In the genomic region with DNA sequence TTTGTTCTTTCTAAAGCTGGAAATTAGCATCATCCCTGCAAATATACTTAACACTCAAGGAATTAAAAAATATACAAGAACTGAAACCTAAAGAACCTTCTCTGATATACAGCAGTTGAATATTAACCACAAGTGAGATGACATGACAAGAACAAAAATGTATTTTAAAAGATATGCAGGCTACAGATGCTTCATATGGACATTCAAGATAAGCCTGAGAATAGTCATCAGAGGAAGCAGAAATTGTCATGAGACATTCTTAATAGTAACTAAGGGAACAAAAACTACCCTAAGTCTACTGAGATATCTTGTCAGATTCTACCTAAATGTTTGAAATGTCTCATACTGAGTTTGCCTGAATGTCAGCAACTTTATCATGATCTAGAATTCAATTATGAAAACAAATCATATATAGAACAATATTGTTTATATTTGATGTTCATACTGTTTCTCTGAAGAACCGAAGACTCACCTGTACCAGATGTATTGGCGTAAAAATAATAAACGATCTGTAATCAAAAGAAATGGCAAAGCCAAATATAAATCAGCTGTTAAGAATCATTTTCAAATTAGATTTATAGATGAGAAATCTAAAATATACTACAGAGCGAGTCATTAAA, we compare ENCODE assay signal across 2 cellular contexts.
TF ChIP-seq lines count a peak whose summit lies in the region.

No MANE protein-coding gene starts in this region.

TF ChIP-seq in A549, 52 proteins besides CTCF, POLR2A, EP300 and RAD21 (continued from another document):
- TF ChIP-seq, protein P1, sequence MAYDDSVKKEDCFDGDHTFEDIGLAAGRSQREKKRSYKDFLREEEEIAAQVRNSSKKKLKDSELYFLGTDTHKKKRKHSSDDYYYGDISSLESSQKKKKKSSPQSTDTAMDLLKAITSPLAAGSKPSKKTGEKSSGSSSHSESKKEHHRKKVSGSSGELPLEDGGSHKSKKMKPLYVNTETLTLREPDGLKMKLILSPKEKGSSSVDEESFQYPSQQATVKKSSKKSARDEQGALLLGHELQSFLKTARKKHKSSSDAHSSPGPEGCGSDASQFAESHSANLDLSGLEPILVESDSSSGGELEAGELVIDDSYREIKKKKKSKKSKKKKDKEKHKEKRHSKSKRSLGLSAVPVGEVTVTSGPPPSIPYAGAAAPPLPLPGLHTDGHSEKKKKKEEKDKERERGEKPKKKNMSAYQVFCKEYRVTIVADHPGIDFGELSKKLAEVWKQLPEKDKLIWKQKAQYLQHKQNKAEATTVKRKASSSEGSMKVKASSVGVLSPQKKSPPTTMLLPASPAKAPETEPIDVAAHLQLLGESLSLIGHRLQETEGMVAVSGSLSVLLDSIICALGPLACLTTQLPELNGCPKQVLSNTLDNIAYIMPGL (CRISPR knock-in tag; IDR thresholded peaks at IDR 0.05; ENCODE audit: borderline replicate concordance) = no peak
- TF ChIP-seq BCL3 (IDR thresholded peaks at IDR 0.05) (no peak), CBX8 (IDR thresholded peaks at IDR 0.05) (no peak), NPAS2 (CRISPR knock-in tag; IDR thresholded peaks at IDR 0.05; ENCODE audit: borderline replicate concordance) (no peak), POLR2AphosphoS2 (conservative IDR thresholded peaks at IDR 0.05; ENCODE audit: low read length) (no peak), KDM5A (IDR thresholded peaks at IDR 0.05) (no peak)
- TF ChIP-seq, protein P2, sequence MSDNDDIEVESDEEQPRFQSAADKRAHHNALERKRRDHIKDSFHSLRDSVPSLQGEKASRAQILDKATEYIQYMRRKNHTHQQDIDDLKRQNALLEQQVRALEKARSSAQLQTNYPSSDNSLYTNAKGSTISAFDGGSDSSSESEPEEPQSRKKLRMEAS (IDR thresholded peaks at IDR 0.05) = no peak

TF ChIP-seq in GM23338, 12 proteins besides CTCF, POLR2A, EP300 and RAD21 (continued from another document):
- TF ChIP-seq ZNF331 (CRISPR knock-in tag; IDR thresholded peaks at IDR 0.05; ENCODE audit: low read depth) (no peak), STAT1 (IDR thresholded peaks at IDR 0.05; ENCODE audit: unreplicated experiment) (no peak), EZH2 (IDR thresholded peaks at IDR 0.05; ENCODE audit: low read depth, unreplicated experiment) (no peak)
- TF ChIP-seq, protein P3, sequence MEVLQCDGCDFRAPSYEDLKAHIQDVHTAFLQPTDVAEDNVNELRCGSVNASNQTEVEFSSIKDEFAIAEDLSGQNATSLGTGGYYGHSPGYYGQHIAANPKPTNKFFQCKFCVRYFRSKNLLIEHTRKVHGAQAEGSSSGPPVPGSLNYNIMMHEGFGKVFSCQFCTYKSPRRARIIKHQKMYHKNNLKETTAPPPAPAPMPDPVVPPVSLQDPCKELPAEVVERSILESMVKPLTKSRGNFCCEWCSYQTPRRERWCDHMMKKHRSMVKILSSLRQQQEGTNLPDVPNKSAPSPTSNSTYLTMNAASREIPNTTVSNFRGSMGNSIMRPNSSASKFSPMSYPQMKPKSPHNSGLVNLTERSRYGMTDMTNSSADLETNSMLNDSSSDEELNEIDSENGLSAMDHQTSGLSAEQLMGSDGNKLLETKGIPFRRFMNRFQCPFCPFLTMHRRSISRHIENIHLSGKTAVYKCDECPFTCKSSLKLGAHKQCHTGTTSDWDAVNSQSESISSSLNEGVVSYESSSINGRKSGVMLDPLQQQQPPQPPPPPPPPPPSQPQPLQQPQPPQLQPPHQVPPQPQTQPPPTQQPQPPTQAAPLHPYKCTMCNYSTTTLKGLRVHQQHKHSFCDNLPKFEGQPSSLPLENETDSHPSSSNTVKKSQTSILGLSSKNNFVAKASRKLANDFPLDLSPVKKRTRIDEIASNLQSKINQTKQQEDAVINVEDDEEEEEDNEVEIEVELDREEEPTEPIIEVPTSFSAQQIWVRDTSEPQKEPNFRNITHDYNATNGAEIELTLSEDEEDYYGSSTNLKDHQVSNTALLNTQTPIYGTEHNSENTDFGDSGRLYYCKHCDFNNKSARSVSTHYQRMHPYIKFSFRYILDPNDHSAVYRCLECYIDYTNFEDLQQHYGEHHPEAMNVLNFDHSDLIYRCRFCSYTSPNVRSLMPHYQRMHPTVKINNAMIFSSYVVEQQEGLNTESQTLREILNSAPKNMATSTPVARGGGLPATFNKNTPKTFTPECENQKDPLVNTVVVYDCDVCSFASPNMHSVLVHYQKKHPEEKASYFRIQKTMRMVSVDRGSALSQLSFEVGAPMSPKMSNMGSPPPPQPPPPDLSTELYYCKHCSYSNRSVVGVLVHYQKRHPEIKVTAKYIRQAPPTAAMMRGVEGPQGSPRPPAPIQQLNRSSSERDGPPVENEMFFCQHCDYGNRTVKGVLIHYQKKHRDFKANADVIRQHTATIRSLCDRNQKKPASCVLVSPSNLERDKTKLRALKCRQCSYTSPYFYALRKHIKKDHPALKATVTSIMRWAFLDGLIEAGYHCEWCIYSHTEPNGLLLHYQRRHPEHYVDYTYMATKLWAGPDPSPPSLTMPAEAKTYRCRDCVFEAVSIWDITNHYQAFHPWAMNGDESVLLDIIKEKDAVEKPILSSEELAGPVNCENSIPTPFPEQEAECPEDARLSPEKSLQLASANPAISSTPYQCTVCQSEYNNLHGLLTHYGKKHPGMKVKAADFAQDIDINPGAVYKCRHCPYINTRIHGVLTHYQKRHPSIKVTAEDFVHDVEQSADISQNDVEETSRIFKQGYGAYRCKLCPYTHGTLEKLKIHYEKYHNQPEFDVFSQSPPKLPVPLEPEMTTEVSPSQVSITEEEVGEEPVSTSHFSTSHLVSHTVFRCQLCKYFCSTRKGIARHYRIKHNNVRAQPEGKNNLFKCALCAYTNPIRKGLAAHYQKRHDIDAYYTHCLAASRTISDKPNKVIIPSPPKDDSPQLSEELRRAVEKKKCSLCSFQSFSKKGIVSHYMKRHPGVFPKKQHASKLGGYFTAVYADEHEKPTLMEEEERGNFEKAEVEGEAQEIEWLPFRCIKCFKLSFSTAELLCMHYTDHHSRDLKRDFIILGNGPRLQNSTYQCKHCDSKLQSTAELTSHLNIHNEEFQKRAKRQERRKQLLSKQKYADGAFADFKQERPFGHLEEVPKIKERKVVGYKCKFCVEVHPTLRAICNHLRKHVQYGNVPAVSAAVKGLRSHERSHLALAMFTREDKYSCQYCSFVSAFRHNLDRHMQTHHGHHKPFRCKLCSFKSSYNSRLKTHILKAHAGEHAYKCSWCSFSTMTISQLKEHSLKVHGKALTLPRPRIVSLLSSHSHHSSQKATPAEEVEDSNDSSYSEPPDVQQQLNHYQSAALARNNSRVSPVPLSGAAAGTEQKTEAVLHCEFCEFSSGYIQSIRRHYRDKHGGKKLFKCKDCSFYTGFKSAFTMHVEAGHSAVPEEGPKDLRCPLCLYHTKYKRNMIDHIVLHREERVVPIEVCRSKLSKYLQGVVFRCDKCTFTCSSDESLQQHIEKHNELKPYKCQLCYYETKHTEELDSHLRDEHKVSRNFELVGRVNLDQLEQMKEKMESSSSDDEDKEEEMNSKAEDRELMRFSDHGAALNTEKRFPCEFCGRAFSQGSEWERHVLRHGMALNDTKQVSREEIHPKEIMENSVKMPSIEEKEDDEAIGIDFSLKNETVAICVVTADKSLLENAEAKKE (CRISPR knock-in tag; IDR thresholded peaks at IDR 0.05) = no peak
